Comparison of ENCODE assay signal across 8 cellular contexts in the genomic region with DNA sequence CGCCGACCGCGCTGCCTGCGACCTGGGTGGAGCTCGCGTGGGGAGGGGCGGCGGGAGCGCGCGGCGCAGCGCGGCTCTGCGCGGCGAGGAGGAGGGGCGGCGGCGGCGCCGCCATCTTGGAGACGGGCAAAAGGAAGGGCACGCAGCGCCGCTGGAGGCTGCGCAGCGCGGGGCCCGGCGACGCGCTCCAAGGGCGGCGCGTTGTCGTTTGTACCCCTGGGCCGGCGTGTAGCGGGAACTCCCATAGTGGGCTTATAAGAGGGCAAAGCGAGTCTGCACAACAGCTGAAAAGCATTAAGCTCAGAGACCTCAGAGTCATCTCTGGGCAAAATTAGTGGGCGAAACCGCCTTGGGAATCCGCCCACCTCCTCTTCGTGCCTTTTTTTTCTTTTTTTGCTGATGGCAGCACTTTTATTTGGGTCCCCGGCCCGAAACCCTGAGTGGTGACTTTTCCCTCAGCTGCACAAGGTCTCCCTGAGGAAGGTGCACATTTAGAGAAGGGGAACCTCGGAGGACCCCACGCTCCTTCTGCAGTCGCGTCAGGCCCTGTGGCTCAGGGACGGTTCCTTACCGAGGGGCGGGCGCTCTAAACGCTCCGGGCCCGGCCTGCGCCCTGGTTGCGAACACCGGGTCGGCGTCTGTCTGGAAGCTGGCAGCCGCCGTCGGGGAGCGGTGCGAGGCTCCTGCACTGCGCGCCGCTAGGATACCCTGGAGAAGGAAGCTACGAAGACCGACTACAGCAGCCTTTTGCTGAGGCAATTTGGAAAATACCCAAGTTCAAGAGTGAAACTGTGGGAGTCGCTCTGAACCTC. TPM values are rescaled to one million over a fixed set of nuclear protein-coding genes. Genes with fewer than 3 reads are reported as not detected.
A peak's percentile ranks its signal among the peaks of the same experiment; 100 is the strongest.
DNase-seq lines count a peak whose midpoint lies in the region; ATAC-seq and TF ChIP-seq lines count a peak whose summit lies in the region.

No MANE protein-coding gene starts in this region.

- peak; percentile 91 for ATAC-seq in GM18909 (IDR thresholded peaks at IDR 0.05; ENCODE audit: poor library complexity, unreplicated experiment)
- ATAC-seq in HG03139 (IDR thresholded peaks at IDR 0.05; ENCODE audit: unreplicated experiment): peak; percentile 90
- peak; percentile 95 for ATAC-seq in left colon

- no peak for TF ChIP-seq CTCF in choroid plexus epithelial cell (conservative IDR thresholded peaks at IDR 0.05; ENCODE audit: low read depth, low read length)

- peak; percentile 93 for DNase-seq in AG08396 (ENCODE audit: low spot score)
- DNase-seq in NCI-H345 treated with DMSO at 0.1 percent for 48 hours (lab: John Stamatoyannopoulos, UW; ENCODE audit: unreplicated experiment): peak; percentile 46
- peak; percentile 76 to 77 for DNase-seq in activated CD4-positive, alpha-beta T cell treated with anti-CD3 and anti-CD28 coated beads for 24 hours (ENCODE audit: low read depth in 2 of 2)
- peak; percentile 80 for DNase-seq in choroid plexus epithelial cell (ENCODE audit: low read depth)
- DNase-seq in left colon: peak; percentile 85 to 92
- DNase-seq in stimulated activated CD4-positive, alpha-beta T cell treated with anti-CD3 and anti-CD28 coated beads, Interleukin-1b, Interleukin-23, amount 100 ng/mL, for 4 hours (ENCODE audit: low read depth in 2 of 2): peak; percentile 77 to 85

- H3K4me3 ChIP-seq in choroid plexus epithelial cell (ENCODE audit: low read depth, low read length): peak overlapping the region; percentile 82

- intact Hi-C loops in left colon (cut with DNase I, micrococcal nuclease): no loop called here

RNA-seq across cellular contexts. Expression of gene MCMBP, which starts 0.4 kb away (rescaled TPM):
- 10 to 100 TPM; 40.1 to 41.0 TPM for total RNA-seq in left colon

RNA-seq across cellular contexts. Expression of gene SEC23IP, which starts 19.5 kb away (rescaled TPM):
- 10 to 100 TPM; 52.2 to 67.2 TPM for total RNA-seq in left colon

Comparison
In these comparisons a context has a peak if more than half of its experiments do, and no peak if none do; other contexts are left out.
1. Peak in every context shown above with its lines: DNase-seq, ATAC-seq and H3K4me3 ChIP-seq.